Comparison of ENCODE assay signal across 21 cellular contexts in genomic region chr2:68234405-68234804, GRCh38.
"Had no signal": no experiment of that assay in that cellular context is flagged by ENCODE, and none has a peak within 500 bp of the region (broad histone marks: within the 10 kb centered on the region; RNA-seq: fewer than 3 reads in every experiment).

No MANE protein-coding gene starts in this region.

- H3K27me3 Mint-ChIP-seq: activated B cell treated with CpG ODN at 0.5 μM for 24 hours; activated CD4-positive, alpha-beta memory T cell treated with anti-CD3 and anti-CD28 coated beads for 36 hours; naive thymus-derived CD4-positive, alpha-beta T cell had no signal

- H3K36me3 ChIP-seq: brain microvascular endothelial cell, prostate gland, thoracic aorta, upper lobe of left lung had no signal

- H3K4me3 Mint-ChIP-seq: activated B cell treated with CpG ODN at 0.5 μM for 24 hours; activated CD4-positive, alpha-beta memory T cell treated with anti-CD3 and anti-CD28 coated beads for 36 hours; activated naive CD4-positive, alpha-beta T cell treated with anti-CD3 and anti-CD28 coated beads for 36 hours; activated T-cell treated with anti-CD3 and anti-CD28 coated beads, Interleukin-2, amount 50 U/mL, for 72 hours had no signal

- H3K4me3 ChIP-seq: lung, prostate gland, thoracic aorta, upper lobe of left lung had no signal

- H3K9me3 Mint-ChIP-seq: activated B cell treated with CpG ODN at 0.5 μM for 24 hours; activated CD4-positive, alpha-beta memory T cell treated with anti-CD3 and anti-CD28 coated beads for 36 hours; activated naive CD4-positive, alpha-beta T cell treated with anti-CD3 and anti-CD28 coated beads for 36 hours; activated T-cell treated with anti-CD3 and anti-CD28 coated beads, Interleukin-2, amount 50 U/mL, for 72 hours; naive thymus-derived CD4-positive, alpha-beta T cell had no signal

- H3K27ac Mint-ChIP-seq: activated B cell treated with CpG ODN at 0.5 μM for 24 hours; activated CD4-positive, alpha-beta memory T cell treated with anti-CD3 and anti-CD28 coated beads for 36 hours; activated naive CD4-positive, alpha-beta T cell treated with anti-CD3 and anti-CD28 coated beads for 36 hours had no signal

- H3K27ac ChIP-seq: brain microvascular endothelial cell, prostate gland, thoracic aorta, upper lobe of left lung had no signal

- H3K9me3 ChIP-seq: prostate gland, thoracic aorta, upper lobe of left lung had no signal

- H3K36me3 Mint-ChIP-seq: activated CD4-positive, alpha-beta memory T cell treated with anti-CD3 and anti-CD28 coated beads for 36 hours had no signal

- H3K27me3 ChIP-seq: brain microvascular endothelial cell, upper lobe of left lung had no signal

- DNase-seq: activated B cell treated with CpG ODN at 0.5 μM for 24 hours; activated CD4-positive, alpha-beta memory T cell treated with anti-CD3 and anti-CD28 coated beads for 36 hours; activated CD4-positive, alpha-beta T cell treated with anti-CD3 and anti-CD28 coated beads for 48 hours; activated effector memory CD4-positive, alpha-beta T cell treated with Interleukin-2 at 50 U/mL for 16 hours; activated naive CD4-positive, alpha-beta T cell treated with anti-CD3 and anti-CD28 coated beads for 36 hours; activated T-cell treated with anti-CD3 and anti-CD28 coated beads, Interleukin-2, amount 50 U/mL, for 72 hours; aorta; brain microvascular endothelial cell; caudate nucleus; effector memory CD4-positive, alpha-beta T cell; foreskin melanocyte; kidney; naive thymus-derived CD4-positive, alpha-beta T cell; stimulated activated CD4-positive, alpha-beta T cell treated with anti-CD3 and anti-CD28 coated beads, Interleukin-2, amount 100 ng/mL, for 48 hours; stimulated activated naive CD4-positive, alpha-beta T cell; T1000; upper lobe of left lung had no signal

- ATAC-seq: activated T-cell treated with anti-CD3 and anti-CD28 coated beads, Interleukin-2, amount 50 U/mL, for 72 hours; left lobe of liver; naive thymus-derived CD4-positive, alpha-beta T cell had no signal
